18 cellular contexts compared by ENCODE assay signal in the genomic region with DNA sequence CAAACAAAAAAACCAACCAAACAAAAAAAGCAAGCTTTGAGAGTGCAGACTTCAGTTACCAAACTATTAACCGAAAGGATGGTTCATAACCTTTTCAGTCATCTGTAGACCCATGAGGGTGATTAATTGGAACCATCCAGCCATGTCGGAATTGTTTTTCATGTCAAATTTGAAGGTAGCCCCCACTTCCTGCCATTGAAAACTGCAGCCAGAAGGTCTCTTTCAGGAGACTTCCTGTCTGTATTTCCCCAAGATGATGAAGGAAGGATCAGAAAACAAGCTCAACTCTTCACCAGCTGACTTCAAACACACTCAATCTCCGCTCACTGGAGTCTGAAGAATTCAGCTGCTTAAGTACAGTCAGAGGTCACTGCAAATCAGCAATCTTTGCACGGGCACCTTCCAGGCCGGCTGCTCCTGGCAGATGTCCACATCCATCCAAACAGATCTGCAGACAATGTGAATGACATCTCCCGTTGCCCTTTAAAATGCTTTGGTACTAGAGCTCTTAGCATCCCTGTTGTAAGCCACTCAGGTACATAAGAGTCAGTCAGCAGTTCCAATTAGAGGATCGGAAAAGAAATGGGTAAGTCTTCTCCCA.
A peak's percentile ranks its signal among the peaks of the same experiment; 100 is the strongest.
DNase-seq lines count a peak whose midpoint lies in the region; ATAC-seq and TF ChIP-seq lines count a peak whose summit lies in the region.
"Had no signal": no experiment of that assay in that cellular context is flagged by ENCODE, and none has a peak within 500 bp of the region (broad histone marks: within the 10 kb centered on the region; RNA-seq: fewer than 3 reads in every experiment).

No MANE protein-coding gene starts in this region.

- no peak overlapping the region for H3K4me3 Mint-ChIP-seq in effector memory CD8-positive, alpha-beta T cell
- H3K4me3 Mint-ChIP-seq: mesothelial cell of epicardium had no signal

- no peak for TF ChIP-seq POLR2A in thyroid gland (IDR thresholded peaks at IDR 0.05)

- H3K27me3 Mint-ChIP-seq in effector memory CD8-positive, alpha-beta T cell, result peaks cover 13 to 43% of the 10 kb centered on the region in 2 donors

- intact Hi-C loops in thyroid gland (cut with DNase I), result no loop called here

- H3K4me3 ChIP-seq in thyroid gland (replicated peaks in 1 of 3), result no peak overlapping the region
- H3K4me3 ChIP-seq: PC-9, SJCRH30, tibial nerve had no signal

- no peak for TF ChIP-seq CTCF in thyroid gland (IDR thresholded peaks at IDR 0.05)

- no peaks in the 10 kb centered on the region for H3K9me3 ChIP-seq in thyroid gland
- H3K9me3 ChIP-seq: Caco-2, SJCRH30, tibial nerve had no signal

- H3K36me3 Mint-ChIP-seq in effector memory CD8-positive, alpha-beta T cell (ENCODE audit: insufficient read depth), result no peaks in the 10 kb centered on the region
- H3K36me3 Mint-ChIP-seq: mesothelial cell of epicardium had no signal

- H3K4me1 Mint-ChIP-seq in effector memory CD8-positive, alpha-beta T cell (ENCODE audit: low read depth in 2 of 2), result no peaks in the 10 kb centered on the region

- WGBS in thyroid gland, 2 donors, result 45 to 47% methylated on average over 5 to 7 of the region's 7 CpGs

- no peaks in the 10 kb centered on the region for H3K9me3 Mint-ChIP-seq in effector memory CD8-positive, alpha-beta T cell
- H3K9me3 Mint-ChIP-seq: mesothelial cell of epicardium had no signal

- peaks cover 0 to 5% of the 10 kb centered on the region in 2 donors for H3K4me1 ChIP-seq in thyroid gland
- H3K4me1 ChIP-seq: Caco-2, SJCRH30, tibial nerve had no signal

- H3K27ac Mint-ChIP-seq in effector memory CD8-positive, alpha-beta T cell, result no peak overlapping the region
- H3K27ac Mint-ChIP-seq: activated T-helper 2 cell treated with anti-CD3 and anti-CD28 coated beads, Interferon-gamma antibody, Interleukin-2, Interleukin-4, amounts not matched to agents 10 μg/mL and 5 μg/mL and 100 μg/mL, durations not matched to agents 14 hours and 24 hours and 36 hours; mesothelial cell of epicardium had no signal

- DNase-seq in stimulated activated naive CD4-positive, alpha-beta T cell (lab: John Stamatoyannopoulos, UW), result peak in 4 of 6 experiments; percentile 7 to 50 (median 28)
- no peak for DNase-seq in stimulated activated naive CD4-positive, alpha-beta T cell treated with Interleukin-2 at 50 U/mL for 16 hours (lab: John Stamatoyannopoulos, UW)
- DNase-seq in NCI-H2227 (lab: John Stamatoyannopoulos, UW; ENCODE audit: unreplicated experiment), result peak; percentile 81
- DNase-seq in kidney glomerular epithelial cell (lab: John Stamatoyannopoulos, UW), result peak; percentile 60
- DNase-seq in thyroid gland, result peak; percentile 44 to 66
- DNase-seq in substantia nigra (lab: John Stamatoyannopoulos, UW), result no peak
- no peak for DNase-seq in SK-N-DZ (ENCODE audit: low spot score)
- DNase-seq in effector memory CD8-positive, alpha-beta T cell, result no peak
- DNase-seq: Caco-2, EL, Kasumi-1, left colon, NCI-H748 treated with DMSO at 0.1 percent for 48 hours, PC-9 had no signal

- no peaks in the 10 kb centered on the region for H3K36me3 ChIP-seq in thyroid gland
- H3K36me3 ChIP-seq: SJCRH30, tibial nerve had no signal

- H3K27ac ChIP-seq in thyroid gland (no peak overlapping the region), substantia nigra (ENCODE audit: low read depth, low read length, poor library complexity, severe bottlenecking) (no peak overlapping the region)
- H3K27ac ChIP-seq: PC-9, SJCRH30, tibial nerve had no signal

- ATAC-seq in effector memory CD8-positive, alpha-beta T cell (replicated peaks), result no peak
- ATAC-seq: left colon had no signal

- no peaks in the 10 kb centered on the region for H3K27me3 ChIP-seq in thyroid gland
- H3K27me3 ChIP-seq: SJCRH30, tibial nerve had no signal

Comparison
In these comparisons a context has a peak if more than half of its experiments do, and no peak if none do; other contexts are left out.
1. DNase-seq: peak in stimulated activated naive CD4-positive, alpha-beta T cell (4 of 6), NCI-H2227 (single experiment), kidney glomerular epithelial cell (single experiment) and thyroid gland (2 of 2); none in stimulated activated naive CD4-positive, alpha-beta T cell treated with Interleukin-2 at 50 U/mL for 16 hours (single experiment), substantia nigra (0 of 49), SK-N-DZ (single experiment) and effector memory CD8-positive, alpha-beta T cell (0 of 3).